ENCODE assay signal across 35 cellular contexts in the genomic region with DNA sequence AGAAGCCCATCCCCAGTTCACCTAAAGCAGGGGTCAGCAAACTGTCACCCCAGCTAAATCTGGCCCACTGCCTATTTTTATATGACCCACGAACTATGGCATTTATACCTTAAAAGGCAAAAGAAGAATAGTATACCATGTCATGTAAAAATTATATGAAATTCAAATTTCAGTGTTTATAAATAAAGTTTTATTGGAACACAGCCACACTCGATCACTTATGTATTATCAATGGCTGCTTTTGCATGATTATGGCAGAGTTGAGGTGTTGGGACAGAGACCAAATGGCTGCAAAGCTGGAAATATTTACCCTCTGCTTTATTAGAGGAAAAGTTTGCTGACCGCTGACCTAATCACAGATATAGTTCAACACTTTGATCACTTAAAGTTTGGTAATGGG.
"Had no signal": no experiment of that assay in that cellular context is flagged by ENCODE, and none has a peak within 500 bp of the region (broad histone marks: within the 10 kb centered on the region; RNA-seq: fewer than 3 reads in every experiment).

No MANE protein-coding gene starts in this region.

- H3K9me3 ChIP-seq: MG63 had no signal

- H3K27me3 ChIP-seq: MG63 had no signal

- H3K4me3 ChIP-seq: MG63 had no signal

- H3K36me3 ChIP-seq: MG63 had no signal

- DNase-seq: Karpas-422, Kasumi-1, MG63, MM.1S, MV-4-11, NCI-H1048, NCI-H1092, NCI-H1092 treated with DMSO at 0.1 percent for 48 hours, NCI-H1105, NCI-H1105 treated with DMSO at 0.1 percent for 48 hours, NCI-H1417, NCI-H1417 treated with DMSO at 0.1 percent for 48 hours, NCI-H1436, NCI-H1436 treated with DMSO at 0.1 percent for 48 hours, NCI-H146, NCI-H1694, NCI-H1694 treated with DMSO at 0.1 percent for 48 hours, NCI-H187, NCI-H187 treated with DMSO at 0.1 percent for 48 hours, NCI-H1930, NCI-H2029, NCI-H2029 treated with DMSO at 0.1 percent for 48 hours, NCI-H2081, NCI-H2081 treated with DMSO at 0.1 percent for 48 hours, NCI-H2171, NCI-H2171 treated with DMSO at 0.1 percent for 48 hours, NCI-H2227 treated with DMSO at 0.1 percent for 48 hours, NCI-H226, NCI-H345, NCI-H446, NCI-H446 treated with DMSO at 0.1 percent for 48 hours, NCI-H510A, NCI-H510A treated with DMSO at 0.1 percent for 48 hours, NCI-H524, NCI-H524 treated with DMSO at 0.1 percent for 48 hours had no signal
